ENCODE assay signal across 1 cellular context in the genomic region with DNA sequence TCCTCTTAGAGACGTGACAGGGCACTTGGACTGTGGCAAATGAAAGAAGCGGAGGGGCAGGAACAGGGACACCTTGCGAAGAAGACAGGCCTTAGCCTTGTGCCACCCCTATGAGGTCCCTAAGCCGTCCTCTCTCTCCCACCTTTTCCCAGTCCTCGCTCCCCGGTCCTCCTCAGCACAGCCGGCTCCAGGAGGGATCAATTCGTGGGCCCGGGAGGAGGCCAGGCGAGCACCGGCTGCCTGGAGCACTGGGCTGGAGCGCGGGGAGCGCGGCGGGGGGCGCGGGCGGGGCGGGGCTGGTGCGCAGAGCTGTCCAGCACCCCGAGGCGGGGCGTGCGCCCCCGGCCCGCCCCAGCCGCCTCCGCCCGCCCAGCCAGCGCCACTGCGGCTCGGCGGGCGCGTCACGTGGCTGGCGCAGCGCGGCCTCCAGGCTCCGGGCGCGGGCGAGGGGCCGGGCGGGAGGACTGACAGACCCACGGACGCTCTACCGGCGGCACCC.
A peak's percentile ranks its signal among the peaks of the same experiment; 100 is the strongest.
TF ChIP-seq lines count a peak whose summit lies in the region.

A gene with protein sequence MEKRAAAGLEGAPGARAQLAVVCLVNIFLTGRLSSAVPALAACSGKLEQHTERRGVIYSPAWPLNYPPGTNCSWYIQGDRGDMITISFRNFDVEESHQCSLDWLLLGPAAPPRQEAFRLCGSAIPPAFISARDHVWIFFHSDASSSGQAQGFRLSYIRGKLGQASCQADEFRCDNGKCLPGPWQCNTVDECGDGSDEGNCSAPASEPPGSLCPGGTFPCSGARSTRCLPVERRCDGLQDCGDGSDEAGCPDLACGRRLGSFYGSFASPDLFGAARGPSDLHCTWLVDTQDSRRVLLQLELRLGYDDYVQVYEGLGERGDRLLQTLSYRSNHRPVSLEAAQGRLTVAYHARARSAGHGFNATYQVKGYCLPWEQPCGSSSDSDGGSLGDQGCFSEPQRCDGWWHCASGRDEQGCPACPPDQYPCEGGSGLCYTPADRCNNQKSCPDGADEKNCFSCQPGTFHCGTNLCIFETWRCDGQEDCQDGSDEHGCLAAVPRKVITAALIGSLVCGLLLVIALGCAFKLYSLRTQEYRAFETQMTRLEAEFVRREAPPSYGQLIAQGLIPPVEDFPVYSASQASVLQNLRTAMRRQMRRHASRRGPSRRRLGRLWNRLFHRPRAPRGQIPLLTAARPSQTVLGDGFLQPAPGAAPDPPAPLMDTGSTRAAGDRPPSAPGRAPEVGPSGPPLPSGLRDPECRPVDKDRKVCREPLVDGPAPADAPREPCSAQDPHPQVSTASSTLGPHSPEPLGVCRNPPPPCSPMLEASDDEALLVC (plus strand): TSS at position 467 of the 499 bp plus-strand sequence. CDS start 456 bp downstream, outside the sequence.

TF ChIP-seq in IMR-90, 13 proteins besides CTCF, POLR2A, EP300 and RAD21 (continued from another document):
- TF ChIP-seq, protein P1, sequence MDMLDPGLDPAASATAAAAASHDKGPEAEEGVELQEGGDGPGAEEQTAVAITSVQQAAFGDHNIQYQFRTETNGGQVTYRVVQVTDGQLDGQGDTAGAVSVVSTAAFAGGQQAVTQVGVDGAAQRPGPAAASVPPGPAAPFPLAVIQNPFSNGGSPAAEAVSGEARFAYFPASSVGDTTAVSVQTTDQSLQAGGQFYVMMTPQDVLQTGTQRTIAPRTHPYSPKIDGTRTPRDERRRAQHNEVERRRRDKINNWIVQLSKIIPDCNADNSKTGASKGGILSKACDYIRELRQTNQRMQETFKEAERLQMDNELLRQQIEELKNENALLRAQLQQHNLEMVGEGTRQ (IDR thresholded peaks at IDR 0.05; ENCODE audit: low read depth, low read length), result peak; percentile 73; the same call in 1 of the 2 replicates
